25 cellular contexts compared by ENCODE assay signal in the genomic region with DNA sequence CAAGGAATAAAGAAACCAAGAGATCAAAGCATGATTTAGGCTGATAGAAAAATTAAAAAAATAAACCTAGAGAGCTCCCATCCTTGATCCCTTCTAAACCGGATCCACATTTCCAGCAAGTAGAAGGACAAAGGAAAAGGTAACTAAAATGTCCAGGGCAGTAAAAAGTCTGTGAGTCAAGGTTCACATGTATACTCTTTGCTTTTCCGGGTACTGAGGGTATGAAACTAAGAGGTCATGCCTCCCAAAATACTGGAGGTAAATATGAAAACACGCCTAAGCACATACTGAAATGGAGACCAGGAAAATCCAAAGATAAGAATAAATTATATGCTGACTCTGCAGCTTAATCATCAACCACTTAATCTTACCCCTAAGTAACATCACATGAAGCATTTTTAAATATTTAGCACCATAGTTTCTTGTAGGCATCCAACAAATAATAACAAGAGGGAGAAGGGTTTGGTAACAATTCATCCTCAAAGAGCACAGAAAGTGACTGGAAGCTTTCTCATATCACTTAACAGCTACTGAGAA.
"Had no signal": no experiment of that assay in that cellular context is flagged by ENCODE, and none has a peak within 500 bp of the region (broad histone marks: within the 10 kb centered on the region; RNA-seq: fewer than 3 reads in every experiment).

No MANE protein-coding gene starts in this region.

- ATAC-seq: activated T-helper 17 cell treated with anti-CD3 and anti-CD28 coated beads, Interleukin-2, amount 50 U/mL, for 72 hours; Panc1; Right ventricle myocardium inferior; T-cell had no signal

- H3K4me3 ChIP-seq: SK-N-MC had no signal

- DNase-seq: activated CD4-positive, alpha-beta memory T cell treated with anti-CD3 and anti-CD28 coated beads, Interleukin-2, amount 10 ng/mL, durations not matched to agents 7 days and 5 days; activated CD4-positive, alpha-beta T cell treated with anti-CD3 and anti-CD28 coated beads for 36 hours; activated CD4-positive, alpha-beta T cell treated with anti-CD3 and anti-CD28 coated beads, Interleukin-2, amount 50 U/mL, for 1 hour; activated gamma-delta T cell; activated naive CD4-positive, alpha-beta T cell treated with anti-CD3 and anti-CD28 coated beads for 36 hours; activated T-cell treated with anti-CD3 and anti-CD28 coated beads for 4 hours; activated T-cell treated with anti-CD3 and anti-CD28 coated beads, Interleukin-2, amount 50 U/mL, for 48 hours; brain microvascular endothelial cell; cerebellar nuclear complex; NCI-H1930; NCI-H2107; NCI-H226; NCI-H526; OCI-M1; RPMI8226; T-helper 2 cell; T1000 had no signal

- H3K9me3 Mint-ChIP-seq: activated CD4-positive, alpha-beta memory T cell treated with anti-CD3 and anti-CD28 coated beads, Interleukin-2, amount 10 ng/mL, durations not matched to agents 7 days and 5 days; activated naive CD4-positive, alpha-beta T cell treated with anti-CD3 and anti-CD28 coated beads for 36 hours; activated T-helper 17 cell treated with anti-CD3 and anti-CD28 coated beads, Interleukin-2, amount 50 U/mL, for 72 hours; T-cell had no signal

- H3K27me3 Mint-ChIP-seq: activated CD4-positive, alpha-beta T cell treated with anti-CD3 and anti-CD28 coated beads for 36 hours; activated naive CD8-positive, alpha-beta T cell; activated T-helper 17 cell treated with anti-CD3 and anti-CD28 coated beads, Interleukin-2, amount 50 U/mL, for 72 hours; T-cell had no signal

- H3K27ac Mint-ChIP-seq: activated CD4-positive, alpha-beta memory T cell treated with anti-CD3 and anti-CD28 coated beads, Interleukin-2, amount 10 ng/mL, durations not matched to agents 7 days and 5 days; activated CD4-positive, alpha-beta T cell treated with anti-CD3 and anti-CD28 coated beads for 36 hours; activated naive CD4-positive, alpha-beta T cell treated with anti-CD3 and anti-CD28 coated beads for 36 hours; activated naive CD8-positive, alpha-beta T cell; activated T-helper 17 cell treated with anti-CD3 and anti-CD28 coated beads, Interleukin-2, amount 50 U/mL, for 72 hours; T-cell had no signal

- H3K27ac ChIP-seq: brain microvascular endothelial cell, SK-N-MC had no signal

- H3K4me3 Mint-ChIP-seq: activated CD4-positive, alpha-beta memory T cell treated with anti-CD3 and anti-CD28 coated beads, Interleukin-2, amount 10 ng/mL, durations not matched to agents 7 days and 5 days; activated CD4-positive, alpha-beta T cell treated with anti-CD3 and anti-CD28 coated beads for 36 hours; activated naive CD4-positive, alpha-beta T cell treated with anti-CD3 and anti-CD28 coated beads for 36 hours; activated naive CD8-positive, alpha-beta T cell; activated T-helper 17 cell treated with anti-CD3 and anti-CD28 coated beads, Interleukin-2, amount 50 U/mL, for 72 hours; T-cell had no signal

- H3K36me3 ChIP-seq: brain microvascular endothelial cell had no signal

- FAIRE-seq: astrocyte, TTC549 had no signal

- H3K27me3 ChIP-seq: brain microvascular endothelial cell had no signal
